ENCODE assay signal across 9 cellular contexts in the genomic region with DNA sequence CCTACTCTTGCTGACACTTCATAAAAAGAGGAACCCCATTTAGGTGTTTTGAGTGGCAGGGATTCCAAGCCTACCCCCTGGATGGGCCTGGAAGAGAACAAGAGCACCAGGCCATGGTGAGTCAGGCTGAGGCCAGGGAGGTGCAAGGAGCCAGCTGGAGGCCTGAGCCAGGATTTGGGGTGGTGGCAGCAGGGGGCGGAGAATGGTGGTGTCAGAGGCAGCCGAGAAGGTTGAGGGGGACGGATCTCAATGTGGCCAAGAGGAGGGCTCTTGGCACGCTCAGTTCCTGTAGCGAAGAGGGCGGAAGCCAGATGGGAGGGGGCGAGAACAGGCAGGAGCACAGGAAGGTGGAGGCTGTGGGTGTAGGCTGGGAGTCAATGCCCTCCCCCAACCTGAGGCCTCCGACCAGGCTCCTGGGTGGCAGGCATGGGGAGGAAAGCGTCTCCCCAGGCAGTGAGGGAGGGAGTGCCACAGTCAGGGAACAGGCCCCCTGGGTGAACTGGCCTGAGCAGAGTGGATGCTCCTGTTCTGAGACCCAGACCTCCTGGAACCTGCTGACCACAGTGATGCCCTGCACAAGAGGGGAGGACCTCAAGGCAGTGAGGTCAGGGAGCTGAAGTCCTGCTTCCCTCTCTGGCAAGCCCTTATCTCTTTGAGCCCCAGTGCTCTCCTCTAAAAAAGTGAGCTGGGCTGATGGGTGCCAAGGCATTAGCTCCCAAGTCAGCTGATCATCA. TPM values are rescaled to one million over a fixed set of nuclear protein-coding genes. Genes with fewer than 3 reads are reported as not detected.
DNase-seq lines count a peak whose midpoint lies in the region; ATAC-seq lines count a peak whose summit lies in the region.
"Had no signal": no experiment of that assay in that cellular context is flagged by ENCODE, and none has a peak within 500 bp of the region (broad histone marks: within the 10 kb centered on the region; RNA-seq: fewer than 3 reads in every experiment).

No MANE protein-coding gene starts in this region.

- intact Hi-C loops in posterior vena cava (cut with DNase I), result no loop called here

- ATAC-seq in HG03378 (IDR thresholded peaks at IDR 0.05; ENCODE audit: unreplicated experiment) (peak; percentile 35), GM19351 (IDR thresholded peaks at IDR 0.05; ENCODE audit: unreplicated experiment) (no peak)

- peak; percentile 5 to 41 for DNase-seq in NCI-H446 (lab: John Stamatoyannopoulos, UW)
- DNase-seq in NCI-H446 treated with DMSO at 0.1 percent for 48 hours (lab: John Stamatoyannopoulos, UW), result no peak
- DNase-seq in activated CD4-positive, alpha-beta T cell treated with anti-CD3 and anti-CD28 coated beads for 48 hours, result peak; percentile 41
- DNase-seq in stimulated activated CD4-positive, alpha-beta T cell treated with anti-CD3 and anti-CD28 coated beads, Interleukin-1b, Interleukin-23, amount 100 ng/mL, for 48 hours, result peak; percentile 39
- DNase-seq in SW 1271 (lab: John Stamatoyannopoulos, UW), result no peak
- no peak for DNase-seq in posterior vena cava (ENCODE audit: low spot score)
- DNase-seq: NCI-H2227 treated with DMSO at 0.1 percent for 48 hours had no signal

RNA-seq across cellular contexts. Expression of a gene that starts 13.9 kb away (rescaled TPM):
- total RNA-seq in posterior vena cava, result 1 to 10 TPM; 2.0 to 2.9 TPM

RNA-seq across cellular contexts. Expression of a gene that starts 41.3 kb away (rescaled TPM):
- total RNA-seq in posterior vena cava, result 10 to 100 TPM in 1 of 2 donors, 1 to 10 TPM in 1; 8.1 to 11.5 TPM

RNA-seq across cellular contexts. Expression of a gene that starts 47.3 kb away (rescaled TPM):
- 10 to 100 TPM; 72.6 to 84.7 TPM for total RNA-seq in posterior vena cava

RNA-seq across cellular contexts. Expression of a gene that starts 56.4 kb away (rescaled TPM):
- 10 to 100 TPM; 31.8 to 38.1 TPM for total RNA-seq in posterior vena cava

Comparison
In these comparisons a context has a peak if more than half of its experiments do, and no peak if none do; other contexts are left out.
1. DNase-seq: peak in NCI-H446 (2 of 2), activated CD4-positive, alpha-beta T cell treated with anti-CD3 and anti-CD28 coated beads for 48 hours (single experiment) and stimulated activated CD4-positive, alpha-beta T cell treated with anti-CD3 and anti-CD28 coated beads, Interleukin-1b, Interleukin-23, amount 100 ng/mL, for 48 hours (single experiment); none in NCI-H446 treated with DMSO at 0.1 percent for 48 hours (single experiment), SW 1271 (0 of 2) and posterior vena cava (single experiment).